Comparison of ENCODE assay signal across 23 cellular contexts in the genomic region with DNA sequence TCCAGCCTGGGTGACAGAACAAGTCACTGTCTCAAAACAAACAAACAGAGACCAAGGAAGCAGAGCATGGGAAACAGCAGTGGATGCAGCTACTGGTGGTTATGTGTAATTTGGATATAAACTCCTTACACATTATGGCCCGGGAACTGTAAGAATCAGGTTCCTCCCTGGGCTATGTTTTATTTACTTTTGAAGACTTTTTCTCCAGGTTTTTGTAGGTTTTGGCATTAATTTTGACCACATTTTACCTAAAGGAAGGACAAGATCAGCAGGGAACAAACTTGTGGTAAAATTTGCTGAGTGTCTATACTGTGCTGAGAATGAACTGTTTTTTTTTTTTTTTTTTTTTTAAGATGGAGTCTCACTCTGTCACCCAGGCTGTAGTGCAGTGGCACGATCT. TPM values are rescaled to one million over a fixed set of nuclear protein-coding genes. Genes with fewer than 3 reads are reported as not detected.
DNase-seq lines count a peak whose midpoint lies in the region; ATAC-seq, FAIRE-seq and TF ChIP-seq lines count a peak whose summit lies in the region.
"Had no signal": no experiment of that assay in that cellular context is flagged by ENCODE, and none has a peak within 500 bp of the region (broad histone marks: within the 10 kb centered on the region; RNA-seq: fewer than 3 reads in every experiment).

No MANE protein-coding gene starts in this region.

- H3K36me3 ChIP-seq in Loucy (ENCODE audit: insufficient read depth, low read length) (0 out of 2 replicates have a peak, but pooled peaks cover 3% of the 10 kb centered on the region), astrocyte (ENCODE audit: insufficient read depth, low read length) (no peaks in the 10 kb centered on the region)
- H3K36me3 ChIP-seq: ascending aorta, right lobe of liver, vagina, WERI-Rb-1 had no signal

- ATAC-seq in activated T-cell treated with anti-CD3 and anti-CD28 coated beads, Interleukin-2, amount 50 U/mL, for 72 hours (replicated peaks in 1 of 2), result no peak
- ATAC-seq in stimulated activated effector memory CD8-positive, alpha-beta T cell treated with anti-CD3 and anti-CD28 coated beads, Interleukin-12 subunit alpha, Interleukin-12 subunit beta, amount 100 ng/mL, for 72 hours, result no peak
- ATAC-seq in GM21528 (IDR thresholded peaks at IDR 0.05; ENCODE audit: low FRiP score, unreplicated experiment), result no peak
- ATAC-seq: GM12878, natural killer cell, right lobe of liver had no signal

- H3K79me2 ChIP-seq in Loucy (ENCODE audit: insufficient read depth, low read length) (peaks cover 100% of the 10 kb centered on the region), astrocyte (ENCODE audit: insufficient read depth, low read length) (peaks cover 99% of the 10 kb centered on the region)

- no peaks in the 10 kb centered on the region for H3K9me2 ChIP-seq in Loucy (replicated peaks; ENCODE audit: low read depth, low read length)

- H4K20me1 ChIP-seq in Loucy (ENCODE audit: insufficient read depth, low read length, poor library complexity, severe bottlenecking) (peaks cover 96% of the 10 kb centered on the region), astrocyte (ENCODE audit: insufficient read depth, low read length) (peaks cover 94% of the 10 kb centered on the region)

- H3K9me3 Mint-ChIP-seq in activated T-cell treated with anti-CD3 and anti-CD28 coated beads, Interleukin-2, amount 50 U/mL, for 72 hours, result no peaks in the 10 kb centered on the region
- no peaks in the 10 kb centered on the region for H3K9me3 Mint-ChIP-seq in astrocyte (ENCODE audit: unreplicated experiment)
- H3K9me3 Mint-ChIP-seq in stimulated activated effector memory CD8-positive, alpha-beta T cell treated with anti-CD3 and anti-CD28 coated beads, Interleukin-12 subunit alpha, Interleukin-12 subunit beta, amount 100 ng/mL, for 72 hours, result no peaks in the 10 kb centered on the region
- H3K9me3 Mint-ChIP-seq: CD14-positive monocyte, natural killer cell had no signal

- no peaks in the 10 kb centered on the region for H3K9me3 ChIP-seq in Loucy (ENCODE audit: insufficient read depth, low read depth, low read length)
- no peaks in the 10 kb centered on the region for H3K9me3 ChIP-seq in astrocyte (ENCODE audit: insufficient read depth, low read depth, low read length)
- H3K9me3 ChIP-seq: ascending aorta, right lobe of liver, vagina had no signal

- no peak overlapping the region for H3K9ac ChIP-seq in Loucy (ENCODE audit: low read depth, low read length, poor library complexity, severe bottlenecking)
- no peak overlapping the region for H3K9ac ChIP-seq in astrocyte (ENCODE audit: low read length)
- H3K9ac ChIP-seq: parathyroid adenoma had no signal

- no peaks in the 10 kb centered on the region for H3K27me3 Mint-ChIP-seq in activated T-cell treated with anti-CD3 and anti-CD28 coated beads, Interleukin-2, amount 50 U/mL, for 72 hours (ENCODE audit: low read depth)
- H3K27me3 Mint-ChIP-seq in astrocyte (ENCODE audit: low read depth, unreplicated experiment), result no peaks in the 10 kb centered on the region

- peaks cover 12 to 22% of the 10 kb centered on the region in 2 donors for H3K36me3 Mint-ChIP-seq in activated T-cell treated with anti-CD3 and anti-CD28 coated beads, Interleukin-2, amount 50 U/mL, for 72 hours (ENCODE audit: insufficient read depth in 2 of 2)
- H3K36me3 Mint-ChIP-seq in astrocyte (ENCODE audit: low read depth, unreplicated experiment), result no peaks in the 10 kb centered on the region
- peaks cover 100% of the 10 kb centered on the region for H3K36me3 Mint-ChIP-seq in stimulated activated effector memory CD8-positive, alpha-beta T cell treated with anti-CD3 and anti-CD28 coated beads, Interleukin-12 subunit alpha, Interleukin-12 subunit beta, amount 100 ng/mL, for 72 hours
- H3K36me3 Mint-ChIP-seq: natural killer cell had no signal

- no peak for DNase-seq in activated T-cell treated with anti-CD3 and anti-CD28 coated beads, Interleukin-2, amount 50 U/mL, for 72 hours
- no peak for DNase-seq in activated T-cell treated with anti-CD3 and anti-CD28 coated beads, Interleukin-2, amount 50 U/mL, for 1 hour
- DNase-seq in astrocyte (ENCODE audit: low read depth) (no peak), amygdala (lab: John Stamatoyannopoulos, UW) (no peak), cardiac septum (ENCODE audit: low spot score) (no peak)
- DNase-seq in stimulated activated effector memory CD8-positive, alpha-beta T cell treated with anti-CD3 and anti-CD28 coated beads, Interleukin-12 subunit alpha, Interleukin-12 subunit beta, amount 100 ng/mL, for 72 hours (ENCODE audit: low spot score in 2 of 2), result no peak
- DNase-seq: GOT3; KG1; mesenchymal stem cell; natural killer cell; NCI-H187 treated with DMSO at 0.1 percent for 48 hours; NCI-H226; right lobe of liver; SIG-M5; stimulated activated CD4-positive, alpha-beta T cell treated with anti-CD3 and anti-CD28 coated beads, Interleukin-15, amount 100 ng/mL, for 24 hours; WERI-Rb-1 had no signal

- no peaks in the 10 kb centered on the region for H3K27me3 ChIP-seq in Loucy (ENCODE audit: insufficient read depth, low read length, poor library complexity, severe bottlenecking)
- H3K27me3 ChIP-seq in astrocyte (ENCODE audit: insufficient read depth, low read length), result no peaks in the 10 kb centered on the region
- H3K27me3 ChIP-seq: ascending aorta, right lobe of liver, vagina had no signal

- FAIRE-seq in astrocyte (lab: Jason Lieb, UNC), result no peak
- FAIRE-seq: GM12878 had no signal

- H3K27ac Mint-ChIP-seq in activated T-cell treated with anti-CD3 and anti-CD28 coated beads, Interleukin-2, amount 50 U/mL, for 72 hours, result peak overlapping the region; percentile 76
- peak overlapping the region; percentile 38 for H3K27ac Mint-ChIP-seq in astrocyte (ENCODE audit: unreplicated experiment)
- H3K27ac Mint-ChIP-seq in stimulated activated effector memory CD8-positive, alpha-beta T cell treated with anti-CD3 and anti-CD28 coated beads, Interleukin-12 subunit alpha, Interleukin-12 subunit beta, amount 100 ng/mL, for 72 hours, result peak overlapping the region; percentile 76

- H3F3A ChIP-seq in Loucy (ENCODE audit: low read depth), result no peaks in the 10 kb centered on the region

- no peak overlapping the region for H3K27ac ChIP-seq in astrocyte (ENCODE audit: low read depth, low read length)
- H3K27ac ChIP-seq: ascending aorta, parathyroid adenoma, right lobe of liver, vagina had no signal

- H3K4me3 ChIP-seq in Loucy (ENCODE audit: low read length, poor library complexity, severe bottlenecking) (no peak overlapping the region), astrocyte (ENCODE audit: insufficient read depth, low read depth, low read length) (no peak overlapping the region)
- H3K4me3 ChIP-seq: ascending aorta, GM12878, right lobe of liver, vagina had no signal

- TF ChIP-seq CTCF in Loucy (conservative IDR thresholded peaks at IDR 0.05; ENCODE audit: low read length) (no peak), astrocyte (IDR thresholded peaks at IDR 0.05; ENCODE audit: insufficient read depth, low read depth, low read length) (no peak)

- H3K4me1 ChIP-seq in Loucy (ENCODE audit: insufficient read depth, low read length, poor library complexity, severe bottlenecking) (peaks cover 44% of the 10 kb centered on the region), astrocyte (ENCODE audit: insufficient read depth, low read length) (no peaks in the 10 kb centered on the region)
- H3K4me1 ChIP-seq: ascending aorta, parathyroid adenoma, right lobe of liver had no signal

- H2AFZ ChIP-seq in Loucy (ENCODE audit: low read length), result no peak overlapping the region
- no peak overlapping the region for H2AFZ ChIP-seq in astrocyte (ENCODE audit: low read depth, low read length)
- H2AFZ ChIP-seq: parathyroid adenoma had no signal

- intact Hi-C loops in cardiac septum (cut with DNase I), result no loop called here

- peak overlapping the region in 1 of 2 donors; percentile 38 for H3K4me3 Mint-ChIP-seq in activated T-cell treated with anti-CD3 and anti-CD28 coated beads, Interleukin-2, amount 50 U/mL, for 72 hours
- H3K4me3 Mint-ChIP-seq in astrocyte (ENCODE audit: unreplicated experiment), result no peak overlapping the region
- H3K4me3 Mint-ChIP-seq in stimulated activated effector memory CD8-positive, alpha-beta T cell treated with anti-CD3 and anti-CD28 coated beads, Interleukin-12 subunit alpha, Interleukin-12 subunit beta, amount 100 ng/mL, for 72 hours, result peak overlapping the region; percentile 98
- H3K4me3 Mint-ChIP-seq: CD14-positive monocyte, natural killer cell had no signal

- H3K4me2 ChIP-seq in Loucy (ENCODE audit: low read depth, low read length, poor library complexity, severe bottlenecking) (peak overlapping the region; percentile 74), astrocyte (ENCODE audit: low read length) (no peak overlapping the region)

- H3K4me1 Mint-ChIP-seq in activated T-cell treated with anti-CD3 and anti-CD28 coated beads, Interleukin-2, amount 50 U/mL, for 72 hours (ENCODE audit: low read depth), result peaks cover 97% of the 10 kb centered on the region
- H3K4me1 Mint-ChIP-seq in astrocyte (ENCODE audit: low read depth, unreplicated experiment), result peaks cover 47% of the 10 kb centered on the region
- peaks cover 85% of the 10 kb centered on the region for H3K4me1 Mint-ChIP-seq in stimulated activated effector memory CD8-positive, alpha-beta T cell treated with anti-CD3 and anti-CD28 coated beads, Interleukin-12 subunit alpha, Interleukin-12 subunit beta, amount 100 ng/mL, for 72 hours

RNA-seq across cellular contexts. Expression of a gene that starts 8.4 kb away (rescaled TPM):
- 100 to 1,000 TPM; 158 to 193 TPM for total RNA-seq in activated T-cell treated with anti-CD3 and anti-CD28 coated beads, Interleukin-2, amount 50 U/mL, for 72 hours
- total RNA-seq in astrocyte (70.1 and 79.1 TPM in 2 replicates), cardiac septum (13.4 TPM)
